1 cellular context compared by ENCODE assay signal in the genomic region with DNA sequence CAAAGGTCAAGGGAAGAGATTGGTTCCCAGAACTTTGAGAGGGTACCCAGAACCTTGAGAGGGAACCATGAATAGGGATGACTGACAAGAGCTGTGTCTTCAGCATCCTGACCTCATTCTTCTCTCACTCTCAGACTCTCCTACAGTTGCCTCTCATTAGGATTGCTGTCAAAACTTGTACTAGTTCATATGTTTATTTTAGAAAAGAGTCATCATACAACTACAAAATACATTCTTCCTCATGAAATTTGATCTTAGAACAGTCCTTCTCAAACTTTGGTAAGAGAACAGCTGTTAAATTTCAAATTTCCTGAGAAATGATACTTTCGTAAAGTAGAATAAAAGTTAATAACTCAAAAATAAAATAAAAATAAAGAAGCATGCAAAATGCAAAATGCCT.
TF ChIP-seq lines count a peak whose summit lies in the region.

No MANE protein-coding gene starts in this region.

TF ChIP-seq in IMR-90, 13 proteins besides CTCF, POLR2A, EP300 and RAD21:
- TF ChIP-seq RCOR1 (IDR thresholded peaks at IDR 0.05; ENCODE audit: insufficient replicate concordance, low read length) (no peak), SMC3 (IDR thresholded peaks at IDR 0.05; ENCODE audit: low read depth, low read length) (no peak)
